ENCODE assay signal across 1 cellular context in genomic region chr13:109725297-109725696, GRCh38.
TF ChIP-seq lines count a peak whose summit lies in the region.

No MANE protein-coding gene starts in this region.

TF ChIP-seq in GM23338, 12 proteins besides CTCF, POLR2A, EP300 and RAD21 (continued from another document):
- TF ChIP-seq ZNF462 (CRISPR knock-in tag; IDR thresholded peaks at IDR 0.05) = no peak
- no peak for TF ChIP-seq ZNF114 (CRISPR knock-in tag; IDR thresholded peaks at IDR 0.05)
- TF ChIP-seq REST (IDR thresholded peaks at IDR 0.05; ENCODE audit: unreplicated experiment) = no peak
- TF ChIP-seq ZNF331 (CRISPR knock-in tag; IDR thresholded peaks at IDR 0.05; ENCODE audit: low read depth) = no peak
- no peak for TF ChIP-seq EZH2phosphoT487 (IDR thresholded peaks at IDR 0.05; ENCODE audit: unreplicated experiment)
